Comparison of ENCODE assay signal across 8 cellular contexts in genomic region chr6:63573140-63573898, GRCh38. TPM values are rescaled to one million over a fixed set of nuclear protein-coding genes. Genes with fewer than 3 reads are reported as not detected.
DNase-seq lines count a peak whose midpoint lies in the region; ATAC-seq lines count a peak whose summit lies in the region.

No MANE protein-coding gene starts in this region.

- H3K4me1 ChIP-seq in BLaER1 = peaks cover 23% of the 10 kb centered on the region

- no peaks in the 10 kb centered on the region for H3K27me3 Mint-ChIP-seq in activated CD8-positive, alpha-beta T cell treated with anti-CD3 and anti-CD28 coated beads, Interleukin-2, amount 10 ng/mL, durations not matched to agents 7 days and 5 days (ENCODE audit: low read depth)
- no peaks in the 10 kb centered on the region for H3K27me3 Mint-ChIP-seq in memory B cell

- POLR2A ChIA-PET in activated CD8-positive, alpha-beta T cell treated with anti-CD3 and anti-CD28 coated beads, Interleukin-2, amount 10 ng/mL, durations not matched to agents 7 days and 5 days (lab: Charles Lee) = interaction anchor here (0.6 to 2.3 kb wide), 11 partner anchors 25 to 221 kb away, joined by 3 to 21 read pairs (median 4); partner anchors contain the start of gene PHF3

- peaks cover 40% of the 10 kb centered on the region for H3K4me1 Mint-ChIP-seq in activated CD8-positive, alpha-beta T cell treated with anti-CD3 and anti-CD28 coated beads, Interleukin-2, amount 10 ng/mL, durations not matched to agents 7 days and 5 days (ENCODE audit: low read depth)
- peaks cover 12% of the 10 kb centered on the region for H3K4me1 Mint-ChIP-seq in memory B cell

- peaks cover 23% of the 10 kb centered on the region for H3K36me3 ChIP-seq in BLaER1

- H3K27ac ChIP-seq in BLaER1 = peak overlapping the region; percentile 99

- H3K36me3 Mint-ChIP-seq in activated CD8-positive, alpha-beta T cell treated with anti-CD3 and anti-CD28 coated beads, Interleukin-2, amount 10 ng/mL, durations not matched to agents 7 days and 5 days (ENCODE audit: low read depth) = peaks cover 36% of the 10 kb centered on the region
- H3K36me3 Mint-ChIP-seq in memory B cell = peaks cover 2% of the 10 kb centered on the region

- peaks cover 48% of the 10 kb centered on the region for H4K20me1 ChIP-seq in BLaER1

- peak; percentile 84 for DNase-seq in NCI-H510A treated with DMSO at 0.1 percent for 48 hours (lab: John Stamatoyannopoulos, UW)
- DNase-seq in activated CD8-positive, alpha-beta T cell treated with anti-CD3 and anti-CD28 coated beads, Interleukin-2, amount 10 ng/mL, durations not matched to agents 7 days and 5 days = peak; percentile 76
- DNase-seq in effector CD8-positive, alpha-beta T cell (lab: John Stamatoyannopoulos, UW) = peak; percentile 53
- DNase-seq in memory B cell (ENCODE audit: low spot score in 2 of 2) = peak; percentile 77 to 78
- DNase-seq in stimulated activated CD8-positive, alpha-beta memory T cell treated with anti-CD3 and anti-CD28 coated beads, Interleukin-15, amount 100 ng/mL, for 1 hour (ENCODE audit: low read depth) = peak; percentile 32

- peak overlapping the region; percentile 97 for H3K27ac Mint-ChIP-seq in activated CD8-positive, alpha-beta T cell treated with anti-CD3 and anti-CD28 coated beads, Interleukin-2, amount 10 ng/mL, durations not matched to agents 7 days and 5 days
- H3K27ac Mint-ChIP-seq in memory B cell = peak overlapping the region; percentile 96

- CTCF ChIA-PET in activated CD8-positive, alpha-beta T cell treated with anti-CD3 and anti-CD28 coated beads, Interleukin-2, amount 10 ng/mL, durations not matched to agents 7 days and 5 days (lab: Charles Lee) = interaction anchor here (0.6 to 2.3 kb wide), 15 partner anchors 11 to 220 kb away, joined by 3 to 18 read pairs (median 6); partner anchors contain the start of gene PHF3

- no peaks in the 10 kb centered on the region for H3K27me3 ChIP-seq in BLaER1

- no peaks in the 10 kb centered on the region for H3K9me3 ChIP-seq in BLaER1

- H3K9me3 Mint-ChIP-seq in activated CD8-positive, alpha-beta T cell treated with anti-CD3 and anti-CD28 coated beads, Interleukin-2, amount 10 ng/mL, durations not matched to agents 7 days and 5 days (ENCODE audit: insufficient read depth) = no peaks in the 10 kb centered on the region
- no peaks in the 10 kb centered on the region for H3K9me3 Mint-ChIP-seq in memory B cell

- ATAC-seq in GM19043 (IDR thresholded peaks at IDR 0.05; ENCODE audit: low read depth, unreplicated experiment) (peak; percentile 30), HG03378 (IDR thresholded peaks at IDR 0.05; ENCODE audit: unreplicated experiment) (peak; percentile 57), memory B cell (ENCODE audit: low read depth) (peak; percentile 49)
- ATAC-seq in activated CD8-positive, alpha-beta T cell treated with anti-CD3 and anti-CD28 coated beads, Interleukin-2, amount 10 ng/mL, durations not matched to agents 7 days and 5 days = peak; percentile 40

- peak overlapping the region; percentile 99 for H3K9ac ChIP-seq in BLaER1

- H3K4me3 ChIP-seq in BLaER1 = peak overlapping the region; percentile 99

- H3K4me3 Mint-ChIP-seq in activated CD8-positive, alpha-beta T cell treated with anti-CD3 and anti-CD28 coated beads, Interleukin-2, amount 10 ng/mL, durations not matched to agents 7 days and 5 days = peak overlapping the region; percentile 96
- peak overlapping the region; percentile 89 for H3K4me3 Mint-ChIP-seq in memory B cell

- peak overlapping the region; percentile 78 for H3K4me2 ChIP-seq in BLaER1

RNA-seq across cellular contexts. Expression of gene PTP4A1, which starts 1.0 kb away (rescaled TPM):
- 10 to 100 TPM; 86.6 to 87.0 TPM for total RNA-seq in activated CD8-positive, alpha-beta T cell treated with anti-CD3 and anti-CD28 coated beads, Interleukin-2, amount 10 ng/mL, durations not matched to agents 7 days and 5 days

Comparison
In these comparisons a context has a peak if more than half of its experiments do, and no peak if none do; other contexts are left out.
1. Peak in every context shown above with its lines: DNase-seq, ATAC-seq, H3K4me3 ChIP-seq and H3K27ac ChIP-seq.
2. DNase-seq: peak in every context shown above with its lines; median percentile 84 in NCI-H510A treated with DMSO at 0.1 percent for 48 hours; 78 in memory B cell; 76 in activated CD8-positive, alpha-beta T cell treated with anti-CD3 and anti-CD28 coated beads, Interleukin-2, amount 10 ng/mL, durations not matched to agents 7 days and 5 days; 53 in effector CD8-positive, alpha-beta T cell; 32 in stimulated activated CD8-positive, alpha-beta memory T cell treated with anti-CD3 and anti-CD28 coated beads, Interleukin-15, amount 100 ng/mL, for 1 hour.